ENCODE assay signal across 8 cellular contexts in genomic region chr5:107476783-107477182, GRCh38.
DNase-seq lines count a peak whose midpoint lies in the region; ATAC-seq and TF ChIP-seq lines count a peak whose summit lies in the region.

No MANE protein-coding gene starts in this region.

- DNase-seq in HT1080 (ENCODE audit: low read depth) (peak; percentile 58), dermis microvascular lymphatic vessel endothelial cell (ENCODE audit: low read depth in 2 of 2) (peak; percentile 99 to 100), NCI-H510A (lab: John Stamatoyannopoulos, UW) (no peak), globus pallidus (ENCODE audit: low spot score) (no peak)
- no peak for DNase-seq in stimulated activated naive CD8-positive, alpha-beta T cell treated with anti-CD3 and anti-CD28 coated beads, Interleukin-15, Interleukin-2, amounts not matched to agents 100 U/mL and 50 U/mL, for 24 hours
- no peak for DNase-seq in stimulated activated CD4-positive, alpha-beta T cell treated with anti-CD3 and anti-CD28 coated beads, Interleukin-4, amount 100 ng/mL, for 4 hours

- ATAC-seq in GM18505 (IDR thresholded peaks at IDR 0.05; ENCODE audit: unreplicated experiment) (peak; percentile 93), GM21528 (IDR thresholded peaks at IDR 0.05; ENCODE audit: low FRiP score, unreplicated experiment) (peak; percentile 88)
- peak; percentile 66 for ATAC-seq in stimulated activated naive CD8-positive, alpha-beta T cell treated with anti-CD3 and anti-CD28 coated beads, Interleukin-15, Interleukin-2, amounts not matched to agents 100 U/mL and 50 U/mL, for 24 hours

- no peak for TF ChIP-seq POLR2A in GM18505 (IDR thresholded peaks at IDR 0.05; ENCODE audit: borderline replicate concordance, extremely low read depth, insufficient read depth, insufficient read length)

Comparison
In these comparisons a context has a peak if more than half of its experiments do, and no peak if none do; other contexts are left out.
1. DNase-seq: peak in HT1080 (single experiment) and dermis microvascular lymphatic vessel endothelial cell (2 of 2); none in stimulated activated naive CD8-positive, alpha-beta T cell treated with anti-CD3 and anti-CD28 coated beads, Interleukin-15, Interleukin-2, amounts not matched to agents 100 U/mL and 50 U/mL, for 24 hours (single experiment), NCI-H510A (single experiment), stimulated activated CD4-positive, alpha-beta T cell treated with anti-CD3 and anti-CD28 coated beads, Interleukin-4, amount 100 ng/mL, for 4 hours (0 of 2) and globus pallidus (single experiment).
2. Peak in every context shown above with its lines, with median percentiles within 50 percentile points of each other: ATAC-seq.